In genomic region chr10:109956454-109957091, GRCh38 we compare ENCODE assay signal across 9 cellular contexts. TPM values are rescaled to one million over a fixed set of nuclear protein-coding genes. Genes with fewer than 3 reads are reported as not detected.
DNase-seq lines count a peak whose midpoint lies in the region; ATAC-seq and TF ChIP-seq lines count a peak whose summit lies in the region.
"Had no signal": no experiment of that assay in that cellular context is flagged by ENCODE, and none has a peak within 500 bp of the region (broad histone marks: within the 10 kb centered on the region; RNA-seq: fewer than 3 reads in every experiment).

No MANE protein-coding gene starts in this region.

- H3K4me2 ChIP-seq in OCI-LY3 (ENCODE audit: low read length), result peak overlapping the region; percentile 84

- H3K4me1 ChIP-seq in OCI-LY3 (ENCODE audit: low read length), result peaks cover 28% of the 10 kb centered on the region
- peaks cover 2% of the 10 kb centered on the region for H3K4me1 ChIP-seq in colonic mucosa

- DNase-seq in NCI-H2171 treated with DMSO at 0.1 percent for 48 hours (lab: John Stamatoyannopoulos, UW), result peak; percentile 16
- no peak for DNase-seq in NCI-H2171 (lab: John Stamatoyannopoulos, UW)
- DNase-seq in colonic mucosa, result no peak
- no peak for DNase-seq in NCI-H2029 treated with DMSO at 0.1 percent for 48 hours (lab: John Stamatoyannopoulos, UW)

- peak; percentile 68 for ATAC-seq in GM19324 (IDR thresholded peaks at IDR 0.05; ENCODE audit: low FRiP score, unreplicated experiment)
- peak; percentile 79 for ATAC-seq in HG03097 (IDR thresholded peaks at IDR 0.05; ENCODE audit: low FRiP score, unreplicated experiment)

- H3K36me3 Mint-ChIP-seq in nephron (ENCODE audit: low read depth), result peaks cover 9% of the 10 kb centered on the region

- peak overlapping the region; percentile 61 for H3K4me3 ChIP-seq in OCI-LY3 (ENCODE audit: low read length)
- no peak overlapping the region for H3K4me3 ChIP-seq in colonic mucosa

- no peaks in the 10 kb centered on the region for H3K9me3 ChIP-seq in OCI-LY3 (ENCODE audit: insufficient read depth, low read length)
- no peaks in the 10 kb centered on the region for H3K9me3 ChIP-seq in colonic mucosa

- H3K27ac Mint-ChIP-seq in nephron, result peak overlapping the region; percentile 42 to 89 (median 88)

- H3K27me3 ChIP-seq in OCI-LY3 (ENCODE audit: low read depth, low read length) (peaks cover 10% of the 10 kb centered on the region; the same call in 1 of the 2 replicates), colonic mucosa (no peaks in the 10 kb centered on the region)

- no peaks in the 10 kb centered on the region for H3K27me3 Mint-ChIP-seq in nephron (ENCODE audit: low read depth)
- H3K27me3 Mint-ChIP-seq: central memory CD8-positive, alpha-beta T cell had no signal

- peak overlapping the region; percentile 63 for H2AFZ ChIP-seq in OCI-LY3 (ENCODE audit: low read depth, low read length)

- H3K9ac ChIP-seq in OCI-LY3 (ENCODE audit: low read length) (no peak overlapping the region), colonic mucosa (ENCODE audit: low read depth in 2 of 2, low read length in 2 of 2) (no peak overlapping the region)

- H4K20me1 ChIP-seq in OCI-LY3 (ENCODE audit: insufficient read depth, low read length), result no peaks in the 10 kb centered on the region

- H3K4me3 Mint-ChIP-seq in nephron, result no peak overlapping the region
- H3K4me3 Mint-ChIP-seq: central memory CD8-positive, alpha-beta T cell had no signal

- no peaks in the 10 kb centered on the region for H3K36me3 ChIP-seq in OCI-LY3 (replicated peaks; ENCODE audit: low read depth, low read length)
- no peaks in the 10 kb centered on the region for H3K36me3 ChIP-seq in colonic mucosa

- H3K79me2 ChIP-seq in OCI-LY3 (ENCODE audit: low read length), result no peaks in the 10 kb centered on the region

- intact Hi-C loops in colonic mucosa (cut with DNase I), result no loop called here

- H3K4me1 Mint-ChIP-seq in nephron, result peaks cover 47% of the 10 kb centered on the region
- H3K4me1 Mint-ChIP-seq: central memory CD8-positive, alpha-beta T cell had no signal

- peak overlapping the region; percentile 82 for H3K27ac ChIP-seq in OCI-LY3 (ENCODE audit: low read length)
- H3K27ac ChIP-seq in colonic mucosa, result no peak overlapping the region

- peak; percentile 71 for TF ChIP-seq CTCF in OCI-LY3 (IDR thresholded peaks at IDR 0.05; ENCODE audit: low read depth, low read length)
- TF ChIP-seq CTCF in colonic mucosa (IDR thresholded peaks at IDR 0.05), result peak; percentile 49
- TF ChIP-seq CTCF in nephron (IDR thresholded peaks at IDR 0.05; ENCODE audit: unreplicated experiment in 3 of 3), result peak; percentile 29 to 46 (median 33)

- H3K9me3 Mint-ChIP-seq in nephron, result peaks cover 8% of the 10 kb centered on the region
- H3K9me3 Mint-ChIP-seq: central memory CD8-positive, alpha-beta T cell had no signal

RNA-seq across cellular contexts. Expression of gene XPNPEP1, which starts 33.3 kb away (rescaled TPM):
- total RNA-seq in colonic mucosa, result 100 to 1,000 TPM; 122 to 127 TPM

RNA-seq across cellular contexts. Expression of gene ADD3, which starts 51.2 kb away (rescaled TPM):
- total RNA-seq in colonic mucosa, result 100 to 1,000 TPM; 127 to 131 TPM
